In the genomic region with DNA sequence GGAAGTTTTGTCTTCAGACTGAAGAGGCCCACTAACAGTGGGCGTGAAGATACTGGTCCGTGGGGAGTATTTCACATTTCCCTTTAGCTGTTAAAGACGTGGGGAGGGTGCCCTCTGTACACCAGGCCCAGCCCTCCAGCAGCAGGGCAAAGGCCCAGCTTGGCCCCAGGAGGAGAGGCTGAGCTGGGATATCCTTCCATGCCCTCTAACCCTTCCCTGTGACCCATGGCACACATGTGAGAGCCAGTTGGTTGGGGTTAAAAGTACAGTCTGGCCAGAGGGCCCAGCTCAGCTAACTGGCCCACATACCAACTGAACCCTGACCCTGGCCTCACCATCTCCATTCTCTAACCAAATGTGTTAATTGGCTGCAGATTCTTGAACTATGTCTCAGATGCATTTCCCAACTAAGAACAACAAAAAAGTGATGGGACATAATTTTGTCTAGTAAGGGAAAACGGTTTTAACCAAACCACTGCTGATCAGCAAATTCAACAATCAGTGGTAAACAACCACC, we compare ENCODE assay signal across 10 cellular contexts.
DNase-seq lines count a peak whose midpoint lies in the region; ATAC-seq and TF ChIP-seq lines count a peak whose summit lies in the region.
"Had no signal": no experiment of that assay in that cellular context is flagged by ENCODE, and none has a peak within 500 bp of the region (broad histone marks: within the 10 kb centered on the region; RNA-seq: fewer than 3 reads in every experiment).

No MANE protein-coding gene starts in this region.

- peak overlapping the region; percentile 43; the same call in 1 of the 2 replicates for H3K27ac Mint-ChIP-seq in WTC11

- DNase-seq in WTC11 (ENCODE audit: low spot score) (no peak), thoracic aorta (ENCODE audit: low spot score) (no peak), NCI-H2227 (lab: John Stamatoyannopoulos, UW; ENCODE audit: unreplicated experiment) (no peak)
- DNase-seq: SK-N-SH had no signal

- H3K36me3 ChIP-seq in thoracic aorta = no peaks in the 10 kb centered on the region

- no peaks in the 10 kb centered on the region for H3K27me3 ChIP-seq in layer of hippocampus (ENCODE audit: control insufficient read depth, insufficient read depth, low read length)
- H3K27me3 ChIP-seq in thoracic aorta (replicated peaks; ENCODE audit: insufficient read depth) = no peaks in the 10 kb centered on the region

- no peaks in the 10 kb centered on the region for H3K27me3 Mint-ChIP-seq in WTC11 (ENCODE audit: low read depth)

- ATAC-seq in GM21786 (IDR thresholded peaks at IDR 0.05; ENCODE audit: unreplicated experiment) (peak; percentile 30), WTC11 (no peak), thoracic aorta (ENCODE audit: insufficient number of reproducible peaks, low FRiP score, low read depth) (no peak), GM21360 (IDR thresholded peaks at IDR 0.05; ENCODE audit: unreplicated experiment) (no peak), GM19467 (IDR thresholded peaks at IDR 0.05; ENCODE audit: unreplicated experiment) (no peak), GM19452 (IDR thresholded peaks at IDR 0.05; ENCODE audit: unreplicated experiment) (no peak)

- POLR2A ChIA-PET in WTC11 (lab: Charles Lee) = interaction anchor here (0.5 kb wide), 1 partner anchor 149 kb away, joined by 6 read pairs; no protein-coding TSS in a partner anchor

- no peaks in the 10 kb centered on the region for H3K9me3 ChIP-seq in thoracic aorta
- H3K9me3 ChIP-seq: SK-N-SH had no signal

- H3K27ac ChIP-seq in layer of hippocampus (ENCODE audit: low read depth, low read length) (peak overlapping the region; percentile 49), thoracic aorta (peak overlapping the region; percentile 10 to 13)
- H3K27ac ChIP-seq: HL-60 had no signal

- H3K4me3 ChIP-seq in thoracic aorta = no peak overlapping the region

- H3K4me3 Mint-ChIP-seq in WTC11 = no peak overlapping the region

- CTCF ChIA-PET in WTC11 (lab: Charles Lee) = interaction anchor here (1.6 kb wide), 1 partner anchor 41 kb away, joined by 6 read pairs; no protein-coding TSS in a partner anchor

- H3K4me1 Mint-ChIP-seq in WTC11 = peaks cover 54% of the 10 kb centered on the region

- TF ChIP-seq CTCF in WTC11 (IDR thresholded peaks at IDR 0.05) = no peak
- no peak for TF ChIP-seq CTCF in thoracic aorta (IDR thresholded peaks at IDR 0.05)

- no peaks in the 10 kb centered on the region for H3K9me3 Mint-ChIP-seq in WTC11

- H3K4me1 ChIP-seq in thoracic aorta (ENCODE audit: control insufficient read depth in 1 of 2, low read depth in 2 of 2) = peaks cover 26 to 70% of the 10 kb centered on the region in 2 donors

- H3K36me3 Mint-ChIP-seq in WTC11 = no peaks in the 10 kb centered on the region

TF ChIP-seq in WTC11, 78 proteins besides CTCF, POLR2A, EP300 and RAD21 (continues in another document):
- TF ChIP-seq ZNF281 (CRISPR knock-in tag; IDR thresholded peaks at IDR 0.05) = no peak
- no peak for TF ChIP-seq TP53 (CRISPR knock-in tag; IDR thresholded peaks at IDR 0.05)
- no peak for TF ChIP-seq FOXK1 (CRISPR knock-in tag; IDR thresholded peaks at IDR 0.05)
- TF ChIP-seq, protein P1, sequence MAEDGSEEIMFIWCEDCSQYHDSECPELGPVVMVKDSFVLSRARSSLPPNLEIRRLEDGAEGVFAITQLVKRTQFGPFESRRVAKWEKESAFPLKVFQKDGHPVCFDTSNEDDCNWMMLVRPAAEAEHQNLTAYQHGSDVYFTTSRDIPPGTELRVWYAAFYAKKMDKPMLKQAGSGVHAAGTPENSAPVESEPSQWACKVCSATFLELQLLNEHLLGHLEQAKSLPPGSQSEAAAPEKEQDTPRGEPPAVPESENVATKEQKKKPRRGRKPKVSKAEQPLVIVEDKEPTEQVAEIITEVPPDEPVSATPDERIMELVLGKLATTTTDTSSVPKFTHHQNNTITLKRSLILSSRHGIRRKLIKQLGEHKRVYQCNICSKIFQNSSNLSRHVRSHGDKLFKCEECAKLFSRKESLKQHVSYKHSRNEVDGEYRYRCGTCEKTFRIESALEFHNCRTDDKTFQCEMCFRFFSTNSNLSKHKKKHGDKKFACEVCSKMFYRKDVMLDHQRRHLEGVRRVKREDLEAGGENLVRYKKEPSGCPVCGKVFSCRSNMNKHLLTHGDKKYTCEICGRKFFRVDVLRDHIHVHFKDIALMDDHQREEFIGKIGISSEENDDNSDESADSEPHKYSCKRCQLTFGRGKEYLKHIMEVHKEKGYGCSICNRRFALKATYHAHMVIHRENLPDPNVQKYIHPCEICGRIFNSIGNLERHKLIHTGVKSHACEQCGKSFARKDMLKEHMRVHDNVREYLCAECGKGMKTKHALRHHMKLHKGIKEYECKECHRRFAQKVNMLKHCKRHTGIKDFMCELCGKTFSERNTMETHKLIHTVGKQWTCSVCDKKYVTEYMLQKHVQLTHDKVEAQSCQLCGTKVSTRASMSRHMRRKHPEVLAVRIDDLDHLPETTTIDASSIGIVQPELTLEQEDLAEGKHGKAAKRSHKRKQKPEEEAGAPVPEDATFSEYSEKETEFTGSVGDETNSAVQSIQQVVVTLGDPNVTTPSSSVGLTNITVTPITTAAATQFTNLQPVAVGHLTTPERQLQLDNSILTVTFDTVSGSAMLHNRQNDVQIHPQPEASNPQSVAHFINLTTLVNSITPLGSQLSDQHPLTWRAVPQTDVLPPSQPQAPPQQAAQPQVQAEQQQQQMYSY (CRISPR knock-in tag; IDR thresholded peaks at IDR 0.05) = no peak
- TF ChIP-seq ATF6 (CRISPR knock-in tag; IDR thresholded peaks at IDR 0.05) = no peak
- TF ChIP-seq HMGA2 (CRISPR knock-in tag; IDR thresholded peaks at IDR 0.05) = no peak
- TF ChIP-seq ESRRA (CRISPR knock-in tag; IDR thresholded peaks at IDR 0.05; ENCODE audit: borderline replicate concordance) = no peak
- TF ChIP-seq E2F4 (CRISPR knock-in tag; IDR thresholded peaks at IDR 0.05; ENCODE audit: borderline replicate concordance, low read depth) = no peak
- no peak for TF ChIP-seq E2F5 (CRISPR knock-in tag; IDR thresholded peaks at IDR 0.05)
- TF ChIP-seq GABPB1 (CRISPR knock-in tag; IDR thresholded peaks at IDR 0.05) = no peak
- no peak for TF ChIP-seq ZBTB21 (CRISPR knock-in tag; IDR thresholded peaks at IDR 0.05; ENCODE audit: borderline replicate concordance)
- no peak for TF ChIP-seq NR2C2 (CRISPR knock-in tag; IDR thresholded peaks at IDR 0.05)
- TF ChIP-seq ELF4 (CRISPR knock-in tag; IDR thresholded peaks at IDR 0.05; ENCODE audit: low read depth) = no peak
- no peak for TF ChIP-seq ZNF219 (CRISPR knock-in tag; IDR thresholded peaks at IDR 0.05; ENCODE audit: borderline replicate concordance)
